Comparison of ENCODE assay signal across 24 cellular contexts in genomic region chr12:82955020-82955419, GRCh38.
"Had no signal": no experiment of that assay in that cellular context is flagged by ENCODE, and none has a peak within 500 bp of the region (broad histone marks: within the 10 kb centered on the region; RNA-seq: fewer than 3 reads in every experiment).

No MANE protein-coding gene starts in this region.

- DNase-seq: activated CD4-positive, alpha-beta T cell treated with anti-CD3 and anti-CD28 coated beads, Interleukin-2, amount 10 ng/mL, durations not matched to agents 7 days and 5 days; activated CD4-positive, CD25-positive, alpha-beta regulatory T cell; activated CD8-positive, alpha-beta memory T cell treated with anti-CD3 and anti-CD28 coated beads, Interleukin-2, amount 50 U/mL, for 48 hours; activated gamma-delta T cell treated with Interleukin-2 at 50 U/mL for 16 hours; activated T-cell treated with anti-CD3 and anti-CD28 coated beads, Interleukin-2, amount 50 U/mL, for 72 hours; amygdala; cortex of kidney; effector CD4-positive, alpha-beta T cell; esophagus squamous epithelium; foreskin melanocyte; naive B cell; right cardiac atrium; small intestine; stimulated activated CD4-positive, alpha-beta T cell treated with anti-CD3 and anti-CD28 coated beads, Interleukin-4, amount 100 ng/mL, for 4 hours; stimulated activated CD8-positive, alpha-beta memory T cell treated with anti-CD3 and anti-CD28 coated beads, Interleukin-4, amount 100 ng/mL, for 48 hours; stimulated activated naive CD8-positive, alpha-beta T cell treated with anti-CD3 and anti-CD28 coated beads, Interleukin-15, Interleukin-2, amounts not matched to agents 100 U/mL and 50 U/mL, for 24 hours had no signal

- H3K9me3 Mint-ChIP-seq: activated CD4-positive, alpha-beta T cell treated with anti-CD3 and anti-CD28 coated beads, Interleukin-2, amount 10 ng/mL, durations not matched to agents 7 days and 5 days; central memory CD8-positive, alpha-beta T cell; T-helper 2 cell treated with Interferon-gamma antibody and Interleukin-4, amounts not matched to agents 5 μg/mL and 100 μg/mL, for 36 hours had no signal

- H3K27ac ChIP-seq: esophagus squamous epithelium, neutrophil, suprapubic skin had no signal

- H3K4me3 ChIP-seq: esophagus squamous epithelium, lung, suprapubic skin had no signal

- H3K9me3 ChIP-seq: esophagus squamous epithelium, neutrophil, suprapubic skin had no signal

- H3K4me3 Mint-ChIP-seq: activated CD4-positive, alpha-beta T cell treated with anti-CD3 and anti-CD28 coated beads, Interleukin-2, amount 10 ng/mL, durations not matched to agents 7 days and 5 days; activated naive CD8-positive, alpha-beta T cell; activated T-cell treated with anti-CD3 and anti-CD28 coated beads, Interleukin-2, amount 50 U/mL, for 72 hours; central memory CD8-positive, alpha-beta T cell; naive B cell; T-helper 2 cell treated with Interferon-gamma antibody and Interleukin-4, amounts not matched to agents 5 μg/mL and 100 μg/mL, for 36 hours; type B pancreatic cell had no signal

- ATAC-seq: activated T-cell treated with anti-CD3 and anti-CD28 coated beads, Interleukin-2, amount 50 U/mL, for 72 hours; right cardiac atrium; stimulated activated naive CD8-positive, alpha-beta T cell treated with anti-CD3 and anti-CD28 coated beads, Interleukin-15, Interleukin-2, amounts not matched to agents 100 U/mL and 50 U/mL, for 24 hours had no signal

- H3K36me3 Mint-ChIP-seq: activated naive CD8-positive, alpha-beta T cell; naive B cell had no signal

- H3K27ac Mint-ChIP-seq: activated CD4-positive, alpha-beta T cell treated with anti-CD3 and anti-CD28 coated beads, Interleukin-2, amount 10 ng/mL, durations not matched to agents 7 days and 5 days; activated naive CD8-positive, alpha-beta T cell; activated T-cell treated with anti-CD3 and anti-CD28 coated beads, Interleukin-2, amount 50 U/mL, for 72 hours; naive B cell; T-helper 2 cell treated with Interferon-gamma antibody and Interleukin-4, amounts not matched to agents 5 μg/mL and 100 μg/mL, for 36 hours; type B pancreatic cell had no signal

- H3K36me3 ChIP-seq: esophagus squamous epithelium, neutrophil, suprapubic skin had no signal

- H3K27me3 Mint-ChIP-seq: activated CD4-positive, alpha-beta T cell treated with anti-CD3 and anti-CD28 coated beads, Interleukin-2, amount 10 ng/mL, durations not matched to agents 7 days and 5 days; activated naive CD8-positive, alpha-beta T cell; brain; central memory CD8-positive, alpha-beta T cell; naive B cell; type B pancreatic cell had no signal

- H3K4me1 ChIP-seq: suprapubic skin had no signal

- H3K4me1 Mint-ChIP-seq: activated CD4-positive, alpha-beta T cell treated with anti-CD3 and anti-CD28 coated beads, Interleukin-2, amount 10 ng/mL, durations not matched to agents 7 days and 5 days; central memory CD8-positive, alpha-beta T cell; naive B cell had no signal

- H3K27me3 ChIP-seq: esophagus squamous epithelium, neutrophil, suprapubic skin had no signal
